ENCODE assay signal across 2 cellular contexts in the genomic region with DNA sequence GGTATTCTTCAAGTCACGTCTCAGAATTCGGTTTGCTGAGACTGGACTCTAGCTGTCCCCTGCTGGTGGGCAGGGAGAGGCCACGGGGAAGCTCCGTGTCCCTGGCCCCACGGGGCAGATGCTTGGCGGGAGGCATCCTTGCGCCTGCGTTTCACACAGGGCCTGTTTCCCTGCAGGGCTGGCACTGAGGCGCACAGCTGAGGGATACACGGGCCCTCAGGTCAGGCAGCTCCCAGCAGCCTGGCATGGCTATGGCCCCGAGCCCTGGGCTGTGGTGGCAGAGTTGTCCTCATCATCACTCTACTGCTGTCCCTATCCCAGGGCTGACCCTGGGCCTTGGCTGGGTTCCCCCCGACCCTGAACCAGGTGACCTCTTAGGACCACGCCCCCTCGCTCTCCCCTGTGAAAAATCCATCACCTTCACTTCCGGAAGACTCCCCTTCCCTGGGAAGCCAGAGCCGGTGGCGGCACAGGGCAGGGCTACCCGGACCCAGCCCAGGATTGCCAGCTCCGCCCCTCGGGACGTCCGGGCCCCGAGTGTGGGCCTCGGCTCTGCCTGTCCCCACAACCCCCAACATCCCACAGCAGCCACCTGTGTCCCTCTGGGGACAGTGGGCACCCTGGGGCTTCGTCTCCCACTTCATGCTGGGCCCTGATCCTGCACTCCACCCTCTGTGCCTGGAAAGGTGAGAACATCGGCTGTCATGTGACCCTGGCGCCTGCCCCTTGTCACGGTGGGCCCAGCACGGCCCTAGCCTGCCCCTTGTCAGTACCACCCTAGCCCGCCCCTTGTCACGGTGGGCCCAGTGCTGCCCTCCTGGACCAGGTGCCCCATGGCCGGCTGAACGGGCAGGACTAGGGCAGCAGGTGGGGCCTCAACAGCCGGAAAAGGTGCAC.
A peak's percentile ranks its signal among the peaks of the same experiment; 100 is the strongest.
TF ChIP-seq lines count a peak whose summit lies in the region.

No MANE protein-coding gene starts in this region.

TF ChIP-seq in HCT116, 20 proteins besides CTCF, POLR2A, EP300 and RAD21:
- TF ChIP-seq, protein P1, sequence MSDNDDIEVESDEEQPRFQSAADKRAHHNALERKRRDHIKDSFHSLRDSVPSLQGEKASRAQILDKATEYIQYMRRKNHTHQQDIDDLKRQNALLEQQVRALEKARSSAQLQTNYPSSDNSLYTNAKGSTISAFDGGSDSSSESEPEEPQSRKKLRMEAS (IDR thresholded peaks at IDR 0.05) = no peak
- TF ChIP-seq SRF (IDR thresholded peaks at IDR 0.05; ENCODE audit: low read depth) (no peak), ELF1 (IDR thresholded peaks at IDR 0.05; ENCODE audit: borderline replicate concordance, low read depth) (no peak), FOSL1 (IDR thresholded peaks at IDR 0.05; ENCODE audit: low read depth) (no peak)
- TF ChIP-seq, protein P2, sequence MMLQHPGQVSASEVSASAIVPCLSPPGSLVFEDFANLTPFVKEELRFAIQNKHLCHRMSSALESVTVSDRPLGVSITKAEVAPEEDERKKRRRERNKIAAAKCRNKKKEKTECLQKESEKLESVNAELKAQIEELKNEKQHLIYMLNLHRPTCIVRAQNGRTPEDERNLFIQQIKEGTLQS (IDR thresholded peaks at IDR 0.05) = no peak

TF ChIP-seq in K562, 482 proteins besides CTCF, POLR2A, EP300 and RAD21:
- TF ChIP-seq RBFOX2 (IDR thresholded peaks at IDR 0.05; ENCODE audit: low read depth, low read length) = peak; percentile 58
- no peak for TF ChIP-seq TEAD2 (tag; IDR thresholded peaks at IDR 0.05)
- 0 out of 2 replicates have a peak, but pooled peaks have one; percentile 34 for TF ChIP-seq TAF15 (IDR thresholded peaks at IDR 0.05; ENCODE audit: low read depth, low read length)
- peak; percentile 59 for TF ChIP-seq POLR2G (IDR thresholded peaks at IDR 0.05; ENCODE audit: low read depth, low read length)
- peak; percentile 34 for TF ChIP-seq KDM5B (IDR thresholded peaks at IDR 0.05; ENCODE audit: insufficient replicate concordance, low read depth, low read length)
- no peak for TF ChIP-seq XRCC3 (IDR thresholded peaks at IDR 0.05)
- TF ChIP-seq, protein P3, sequence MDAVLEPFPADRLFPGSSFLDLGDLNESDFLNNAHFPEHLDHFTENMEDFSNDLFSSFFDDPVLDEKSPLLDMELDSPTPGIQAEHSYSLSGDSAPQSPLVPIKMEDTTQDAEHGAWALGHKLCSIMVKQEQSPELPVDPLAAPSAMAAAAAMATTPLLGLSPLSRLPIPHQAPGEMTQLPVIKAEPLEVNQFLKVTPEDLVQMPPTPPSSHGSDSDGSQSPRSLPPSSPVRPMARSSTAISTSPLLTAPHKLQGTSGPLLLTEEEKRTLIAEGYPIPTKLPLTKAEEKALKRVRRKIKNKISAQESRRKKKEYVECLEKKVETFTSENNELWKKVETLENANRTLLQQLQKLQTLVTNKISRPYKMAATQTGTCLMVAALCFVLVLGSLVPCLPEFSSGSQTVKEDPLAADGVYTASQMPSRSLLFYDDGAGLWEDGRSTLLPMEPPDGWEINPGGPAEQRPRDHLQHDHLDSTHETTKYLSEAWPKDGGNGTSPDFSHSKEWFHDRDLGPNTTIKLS (IDR thresholded peaks at IDR 0.05; ENCODE audit: borderline replicate concordance, low read depth) = no peak
TF ChIP-seq in K562: peak in this region for 4.
